9 cellular contexts compared by ENCODE assay signal in the genomic region with DNA sequence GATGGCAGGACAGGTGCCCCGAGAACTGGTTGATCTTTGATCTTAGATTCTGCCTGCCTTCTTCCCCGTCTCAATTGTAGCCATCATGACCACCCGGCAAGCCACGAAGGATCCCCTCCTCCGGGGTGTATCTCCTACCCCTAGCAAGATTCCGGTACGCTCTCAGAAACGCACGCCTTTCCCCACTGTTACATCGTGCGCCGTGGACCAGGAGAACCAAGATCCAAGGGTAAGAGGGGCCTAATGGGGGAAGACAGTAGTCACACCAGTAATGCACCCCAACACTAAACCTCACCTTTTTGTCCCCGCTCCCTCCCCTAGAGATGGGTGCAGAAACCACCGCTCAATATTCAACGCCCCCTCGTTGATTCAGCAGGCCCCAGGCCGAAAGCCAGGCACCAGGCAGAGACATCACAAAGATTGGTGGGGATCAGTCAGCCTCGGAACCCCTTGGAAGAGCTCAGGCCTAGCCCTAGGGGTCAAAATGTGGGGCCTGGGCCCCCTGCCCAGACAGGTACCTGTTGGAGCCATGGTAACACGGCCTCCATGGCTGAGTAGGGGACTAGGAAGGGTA. TPM values are rescaled to one million over a fixed set of nuclear protein-coding genes. Genes with fewer than 3 reads are reported as not detected.
DNase-seq lines count a peak whose midpoint lies in the region; ATAC-seq and TF ChIP-seq lines count a peak whose summit lies in the region.
"Had no signal": no experiment of that assay in that cellular context is flagged by ENCODE, and none has a peak within 500 bp of the region (broad histone marks: within the 10 kb centered on the region; RNA-seq: fewer than 3 reads in every experiment).

No MANE protein-coding gene starts in this region.

- in situ Hi-C loops in astrocyte of the cerebellum (cut with HindIII; ENCODE audit: low sequenced_read_pairs), result no loop called here

- H3K9me3 Mint-ChIP-seq in memory B cell (no peaks in the 10 kb centered on the region), type B pancreatic cell (no peaks in the 10 kb centered on the region)

- intact Hi-C loops in cardiac septum (cut with DNase I), result no loop called here

- TF ChIP-seq CTCF in cardiac muscle cell (IDR thresholded peaks at IDR 0.05; ENCODE audit: low read depth, low read length) (no peak), astrocyte of the cerebellum (IDR thresholded peaks at IDR 0.05; ENCODE audit: low read depth, low read length, missing control alignments) (no peak), type B pancreatic cell (conservative IDR thresholded peaks at IDR 0.05) (no peak)

- H3K4me1 Mint-ChIP-seq in memory B cell (peaks cover 14% of the 10 kb centered on the region), type B pancreatic cell (ENCODE audit: unreplicated experiment) (peaks cover 17% of the 10 kb centered on the region)

- no peaks in the 10 kb centered on the region for H3K9me3 ChIP-seq in cardiac muscle cell (ENCODE audit: low read depth)
- H3K9me3 ChIP-seq: adrenal gland had no signal

- no peaks in the 10 kb centered on the region for H3K4me1 ChIP-seq in cardiac muscle cell (ENCODE audit: low read depth)

- no peak overlapping the region for H3K27ac ChIP-seq in cardiac muscle cell

- H3K36me3 ChIP-seq in cardiac muscle cell, result no peaks in the 10 kb centered on the region
- H3K36me3 ChIP-seq: adrenal gland had no signal

- peaks cover 20% of the 10 kb centered on the region for H3K27me3 ChIP-seq in cardiac muscle cell
- H3K27me3 ChIP-seq: adrenal gland had no signal

- H3K36me3 Mint-ChIP-seq in memory B cell (no peaks in the 10 kb centered on the region), type B pancreatic cell (peaks cover 8% of the 10 kb centered on the region)

- H3K4me3 Mint-ChIP-seq in memory B cell (peak overlapping the region; percentile 97), type B pancreatic cell (peak overlapping the region; percentile 100)

- H3K4me3 ChIP-seq in cardiac muscle cell, result peak overlapping the region; percentile 53
- H3K4me3 ChIP-seq in astrocyte of the cerebellum (ENCODE audit: low read depth, low read length), result peak overlapping the region; percentile 71

- DNase-seq in cardiac muscle cell (ENCODE audit: low read depth in 1 of 2, low spot score in 1 of 2) (no peak), cardiac septum (ENCODE audit: low spot score) (no peak), astrocyte of the cerebellum (ENCODE audit: low read depth) (no peak), memory B cell (ENCODE audit: low spot score in 2 of 2) (no peak), type B pancreatic cell (ENCODE audit: extremely low spot score, unreplicated experiment) (no peak), NCI-H69 (lab: John Stamatoyannopoulos, UW) (no peak)
- DNase-seq in effector CD8-positive, alpha-beta T cell (lab: John Stamatoyannopoulos, UW), result no peak

- H3K27ac Mint-ChIP-seq in memory B cell (peak overlapping the region; percentile 58), type B pancreatic cell (peak overlapping the region; percentile 93)

- ATAC-seq in memory B cell (ENCODE audit: low read depth) (no peak), GM18502 (IDR thresholded peaks at IDR 0.05; ENCODE audit: poor library complexity, unreplicated experiment) (no peak)

- H3K27me3 Mint-ChIP-seq in memory B cell, result no peaks in the 10 kb centered on the region
- peaks cover 15% of the 10 kb centered on the region for H3K27me3 Mint-ChIP-seq in type B pancreatic cell

RNA-seq across cellular contexts. Expression of gene TROAP, which starts 0.6 kb away (rescaled TPM):
- total RNA-seq in cardiac muscle cell, result 8.0 and 72.9 TPM in 2 replicates
- polyA plus RNA-seq in cardiac muscle cell, result 8.2 and 82.4 TPM in 2 replicates
- total RNA-seq in cardiac septum, result not detected
- total RNA-seq in type B pancreatic cell (ENCODE audit: low replicate concordance), result 21.7 and 66.3 TPM in 2 replicates

RNA-seq across cellular contexts. Expression of gene C1QL4, which starts 13.4 kb away (rescaled TPM):
- total RNA-seq in cardiac muscle cell (not detected in 2 replicates), cardiac septum (not detected), type B pancreatic cell (ENCODE audit: low replicate concordance) (0.17 and 1.2 TPM in 2 replicates)
- not detected in 2 replicates for polyA plus RNA-seq in cardiac muscle cell
- polyA plus RNA-seq: adrenal gland had no signal

RNA-seq across cellular contexts. Expression of gene DNAJC22, which starts 23.1 kb away (rescaled TPM):
- 0.48 and 0.49 TPM in 2 replicates for total RNA-seq in cardiac muscle cell
- polyA plus RNA-seq in cardiac muscle cell, result 0.33 and 1.1 TPM in 2 replicates
- total RNA-seq in cardiac septum, result 0.70 TPM
- 3.6 and 5.0 TPM in 2 replicates for total RNA-seq in type B pancreatic cell (ENCODE audit: low replicate concordance)

RNA-seq across cellular contexts. Expression of gene PRPH, which starts 28.7 kb away (rescaled TPM):
- total RNA-seq in cardiac muscle cell (0.53 and 4.0 TPM in 2 replicates), cardiac septum (0.38 TPM), type B pancreatic cell (ENCODE audit: low replicate concordance) (1.8 and 7.3 TPM in 2 replicates)
- polyA plus RNA-seq in cardiac muscle cell, result 1.1 and 1.8 TPM in 2 replicates

RNA-seq across cellular contexts. Expression of gene SPATS2, which starts 43.7 kb away (rescaled TPM):
- total RNA-seq in cardiac muscle cell (23.3 and 31.0 TPM in 2 replicates), cardiac septum (6.2 TPM), type B pancreatic cell (ENCODE audit: low replicate concordance) (32.0 and 40.3 TPM in 2 replicates)
- 43.1 and 50.0 TPM in 2 replicates for polyA plus RNA-seq in cardiac muscle cell
